8 cellular contexts compared by ENCODE assay signal in the genomic region with DNA sequence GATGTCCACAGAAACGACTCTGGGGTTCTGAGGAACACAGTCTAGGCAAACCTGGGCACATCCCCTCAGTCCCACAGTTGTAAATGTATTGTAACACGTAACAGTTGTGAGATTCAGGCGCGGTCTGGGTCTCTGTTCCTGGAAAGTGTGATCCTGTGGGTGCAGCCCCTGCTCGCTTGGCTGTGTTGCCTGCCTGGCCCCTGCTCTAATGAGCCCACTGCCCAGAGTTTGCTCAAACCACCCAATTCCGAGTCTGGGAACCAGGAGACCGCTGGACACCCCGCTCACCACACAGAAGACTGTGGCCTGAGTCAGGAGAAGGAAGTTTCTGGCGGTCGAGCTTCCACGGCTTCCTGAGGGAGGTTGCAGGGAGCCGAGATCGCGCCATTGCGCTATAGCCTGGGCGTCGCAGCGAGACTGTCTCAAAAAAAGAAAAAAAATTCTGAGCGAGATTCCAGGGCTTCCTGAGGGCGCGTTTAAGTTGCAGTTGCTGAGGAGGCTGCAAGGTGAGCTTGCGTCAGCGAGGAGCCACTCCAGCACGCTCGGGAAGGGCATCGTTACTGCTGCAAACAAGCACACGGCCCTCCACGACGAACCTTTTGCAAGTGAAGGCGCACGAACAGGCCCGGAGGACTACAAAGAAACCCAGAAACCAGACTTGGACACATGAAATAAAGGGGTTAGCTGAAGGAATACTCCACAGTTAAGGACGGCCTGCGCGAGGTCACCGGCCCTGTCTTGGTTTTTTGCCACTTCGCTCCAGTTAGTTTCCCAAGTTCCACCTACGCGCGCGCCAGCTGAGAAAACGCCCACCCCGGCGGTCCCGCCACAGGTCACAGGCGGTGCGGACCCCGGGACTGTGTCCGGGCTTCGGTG. TPM values are rescaled to one million over a fixed set of nuclear protein-coding genes. Genes with fewer than 3 reads are reported as not detected.
DNase-seq lines count a peak whose midpoint lies in the region; ATAC-seq and TF ChIP-seq lines count a peak whose summit lies in the region.

No MANE protein-coding gene starts in this region.

- TF ChIP-seq CTCF in AG09309 (IDR thresholded peaks at IDR 0.05; ENCODE audit: control insufficient read depth, insufficient read depth, low read depth, low read length, missing control alignments): no peak
- no peak for TF ChIP-seq CTCF in WTC11 (IDR thresholded peaks at IDR 0.05)
- TF ChIP-seq CTCF in gastroesophageal sphincter (IDR thresholded peaks at IDR 0.05): no peak
- TF ChIP-seq CTCF in retinal pigment epithelial cell (conservative IDR thresholded peaks at IDR 0.05; ENCODE audit: low read depth, low read length): no peak

- in situ Hi-C loops in HAP-1 (cut with MboI; ENCODE audit: low sequenced_read_pairs): no loop called here

- CTCF ChIA-PET in WTC11 (lab: Charles Lee): interaction anchor here (1.0 to 1.6 kb wide), 2 partner anchors 10 to 25 kb away, joined by 4 read pairs; no protein-coding TSS in a partner anchor

- peak overlapping the region in 1 of 4 donors; percentile 99 for H3K27ac ChIP-seq in gastroesophageal sphincter

- TF ChIP-seq EP300 in gastroesophageal sphincter (IDR thresholded peaks at IDR 0.05): no peak

- H3K9me3 Mint-ChIP-seq in WTC11: no peaks in the 10 kb centered on the region

- DNase-seq in AG09309 (ENCODE audit: low read depth): no peak
- peak in 1 of 2 experiments; percentile 37 for DNase-seq in HAP-1 (ENCODE audit: low spot score in 2 of 2)
- DNase-seq in WTC11 (ENCODE audit: low spot score): no peak
- no peak for DNase-seq in retinal pigment epithelial cell (ENCODE audit: low read depth)
- DNase-seq in D341Med (ENCODE audit: low spot score): no peak
- no peak for DNase-seq in iPS-NIHi11 (ENCODE audit: low spot score)

- WGBS in gastroesophageal sphincter (ENCODE audit: low coverage in 1 of 2), 2 donors: 2 to 6% methylated on average over 19 to 29 of the region's 50 CpGs

- H3K36me3 ChIP-seq in HAP-1 (replicated peaks) (peaks cover 44% of the 10 kb centered on the region), gastroesophageal sphincter (peaks cover 0 to 7% of the 10 kb centered on the region in 2 donors)

- peak overlapping the region; percentile 75 for H3K4me3 ChIP-seq in AG09309 (ENCODE audit: control insufficient read depth, low read depth, low read length)
- H3K4me3 ChIP-seq in HAP-1: peak overlapping the region; percentile 100
- peak overlapping the region; percentile 40 to 82 for H3K4me3 ChIP-seq in gastroesophageal sphincter
- H3K4me3 ChIP-seq in retinal pigment epithelial cell (ENCODE audit: low read length): peak overlapping the region; percentile 85

- peaks cover 46% of the 10 kb centered on the region for H3K4me1 Mint-ChIP-seq in WTC11

- peak overlapping the region; percentile 91; the same call in 1 of the 2 replicates for H3K27ac Mint-ChIP-seq in WTC11

- H3K27me3 Mint-ChIP-seq in WTC11 (ENCODE audit: low read depth): no peaks in the 10 kb centered on the region

- peak overlapping the region; percentile 96 for H3K4me3 Mint-ChIP-seq in WTC11

- H3K27me3 ChIP-seq in HAP-1 (ENCODE audit: low read depth) (no peaks in the 10 kb centered on the region), gastroesophageal sphincter (no peaks in the 10 kb centered on the region)

- H3K36me3 Mint-ChIP-seq in WTC11: peaks cover 22% of the 10 kb centered on the region

- H3K9me3 ChIP-seq in HAP-1: no peaks in the 10 kb centered on the region
- H3K9me3 ChIP-seq in gastroesophageal sphincter: no peaks in the 10 kb centered on the region

- POLR2A ChIA-PET in WTC11 (lab: Charles Lee): interaction anchor here (0.9 kb wide), 2 partner anchors 8 to 37 kb away, joined by 3 read pairs; partner anchors contain the start of gene MCM3AP

- ATAC-seq in WTC11 (no peak), gastroesophageal sphincter (no peak), GM18868 (IDR thresholded peaks at IDR 0.05; ENCODE audit: unreplicated experiment) (no peak)

- no peak for TF ChIP-seq POLR2A in gastroesophageal sphincter (IDR thresholded peaks at IDR 0.05)

- H3K4me1 ChIP-seq in HAP-1 (peaks cover 4% of the 10 kb centered on the region), gastroesophageal sphincter (peaks cover 0 to 31% (median 16%) of the 10 kb centered on the region in 3 donors)

TF ChIP-seq in WTC11, 78 proteins besides CTCF, POLR2A, EP300 and RAD21:
- TF ChIP-seq, protein P1, sequence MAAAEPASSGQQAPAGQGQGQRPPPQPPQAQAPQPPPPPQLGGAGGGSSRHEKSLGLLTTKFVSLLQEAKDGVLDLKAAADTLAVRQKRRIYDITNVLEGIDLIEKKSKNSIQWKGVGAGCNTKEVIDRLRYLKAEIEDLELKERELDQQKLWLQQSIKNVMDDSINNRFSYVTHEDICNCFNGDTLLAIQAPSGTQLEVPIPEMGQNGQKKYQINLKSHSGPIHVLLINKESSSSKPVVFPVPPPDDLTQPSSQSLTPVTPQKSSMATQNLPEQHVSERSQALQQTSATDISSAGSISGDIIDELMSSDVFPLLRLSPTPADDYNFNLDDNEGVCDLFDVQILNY (CRISPR knock-in tag; IDR thresholded peaks at IDR 0.05): no peak
- TF ChIP-seq NFE2L1 (CRISPR knock-in tag; IDR thresholded peaks at IDR 0.05) (no peak), IRF2 (CRISPR knock-in tag; IDR thresholded peaks at IDR 0.05; ENCODE audit: borderline replicate concordance, low read depth) (no peak), ZNF121 (CRISPR knock-in tag; IDR thresholded peaks at IDR 0.05) (no peak), ZNF232 (CRISPR knock-in tag; IDR thresholded peaks at IDR 0.05) (no peak), GTF2I (CRISPR knock-in tag; conservative IDR thresholded peaks at IDR 0.05) (no peak), E2F1 (CRISPR knock-in tag; IDR thresholded peaks at IDR 0.05) (no peak), TEAD1 (CRISPR knock-in tag; IDR thresholded peaks at IDR 0.05) (0 out of 2 replicates have a peak, but pooled peaks have one; percentile 14), OVOL2 (CRISPR knock-in tag; IDR thresholded peaks at IDR 0.05; ENCODE audit: borderline replicate concordance) (no peak), MXD4 (CRISPR knock-in tag; IDR thresholded peaks at IDR 0.05; ENCODE audit: borderline replicate concordance) (no peak), USF1 (CRISPR knock-in tag; IDR thresholded peaks at IDR 0.05) (no peak), FOXJ3 (CRISPR knock-in tag; IDR thresholded peaks at IDR 0.05; ENCODE audit: borderline replicate concordance) (no peak), MYBL2 (CRISPR knock-in tag; IDR thresholded peaks at IDR 0.05) (no peak), GABPB1 (CRISPR knock-in tag; IDR thresholded peaks at IDR 0.05) (0 out of 2 replicates have a peak, but pooled peaks have one; percentile 61)

RNA-seq across cellular contexts. Expression of gene C21orf58, which starts 1.1 kb away (rescaled TPM):
- total RNA-seq in WTC11 (2021) (31.5 to 35.1 TPM (median 32.7 TPM) in 3 replicates), gastroesophageal sphincter (1 to 10 TPM in 2 of 4 donors, under 1 TPM in 2; 0.13 to 2.8 (median 1.2) TPM)

RNA-seq across cellular contexts. Expression of gene PCNT, which starts 1.4 kb away (rescaled TPM):
- total RNA-seq in WTC11 (2021) (40.6 to 46.4 TPM (median 41.0 TPM) in 3 replicates), gastroesophageal sphincter (10 to 100 TPM; 24.3 to 31.1 (median 27.3) TPM)

RNA-seq across cellular contexts. Expression of gene YBEY, which starts 36.4 kb away (rescaled TPM):
- total RNA-seq in WTC11 (2021) (24.6 to 29.2 TPM (median 27.4 TPM) in 3 replicates), gastroesophageal sphincter (10 to 100 TPM in 3 of 4 donors, 1 to 10 TPM in 1; 6.1 to 16.3 (median 13.3) TPM)

RNA-seq across cellular contexts. Expression of gene MCM3AP, which starts 37.2 kb away (rescaled TPM):
- 136 to 167 TPM (median 136 TPM) in 3 replicates for total RNA-seq in WTC11 (2021)
- 10 to 100 TPM; 61.6 to 95.4 (median 71.7) TPM for total RNA-seq in gastroesophageal sphincter
